24 cellular contexts compared by ENCODE assay signal in the genomic region with DNA sequence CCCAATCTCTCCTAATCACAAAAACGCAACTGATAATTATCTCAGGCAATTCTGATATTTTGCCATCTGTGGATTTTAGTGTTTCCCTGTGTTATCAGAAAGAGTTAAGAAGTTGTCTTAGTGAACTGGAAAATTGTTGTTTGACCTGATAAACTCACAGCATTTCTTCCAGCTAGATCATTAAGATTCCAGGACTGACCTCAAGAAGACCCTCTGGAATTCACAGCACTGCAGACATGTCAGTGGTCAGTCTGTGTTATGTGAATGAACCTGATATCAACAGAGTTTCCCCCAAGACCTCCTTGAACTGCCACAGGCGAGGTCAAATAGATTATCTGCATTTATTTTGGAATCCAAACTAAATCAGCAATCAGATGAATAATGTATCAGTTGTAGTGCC.
"Had no signal": no experiment of that assay in that cellular context is flagged by ENCODE, and none has a peak within 500 bp of the region (broad histone marks: within the 10 kb centered on the region; RNA-seq: fewer than 3 reads in every experiment).

No MANE protein-coding gene starts in this region.

- H3K27ac Mint-ChIP-seq: IgD-negative memory B cell had no signal

- H3K36me3 ChIP-seq: SJSA1 had no signal

- H3K9me3 ChIP-seq: SJSA1 had no signal

- H3K4me2 ChIP-seq: KMS-11 had no signal

- H3K4me3 ChIP-seq: K562, SJSA1, SK-N-MC had no signal

- H3K4me3 Mint-ChIP-seq: IgD-negative memory B cell had no signal

- H3K27me3 Mint-ChIP-seq: IgD-negative memory B cell had no signal

- H3K27me3 ChIP-seq: SJSA1 had no signal

- ATAC-seq: K562 had no signal

- FAIRE-seq: K562, RCC 7860 had no signal

- H3K9ac ChIP-seq: KMS-11 had no signal

- H3K4me1 Mint-ChIP-seq: IgD-negative memory B cell had no signal

- H3K27ac ChIP-seq: KMS-11, SJSA1, SK-N-MC had no signal

- H3K36me3 Mint-ChIP-seq: IgD-negative memory B cell had no signal

- DNase-seq: Kasumi-1, MV-4-11, NCI-H1048, NCI-H1105, NCI-H1417, NCI-H1436 treated with DMSO at 0.1 percent for 48 hours, NCI-H1694, NCI-H187 treated with DMSO at 0.1 percent for 48 hours, NCI-H2029 treated with DMSO at 0.1 percent for 48 hours, NCI-H226, NCI-H446, NCI-H510A, NCI-H524 treated with DMSO at 0.1 percent for 48 hours, NCI-H69, NCI-H774, Right ventricle myocardium superior, RPMI8226, SIG-M5 had no signal
